9 cellular contexts compared by ENCODE assay signal in genomic region chr17:10292057-10292931, GRCh38.
A peak's percentile ranks its signal among the peaks of the same experiment; 100 is the strongest.
DNase-seq lines count a peak whose midpoint lies in the region; ATAC-seq, FAIRE-seq and TF ChIP-seq lines count a peak whose summit lies in the region.
"Had no signal": no experiment of that assay in that cellular context is flagged by ENCODE, and none has a peak within 500 bp of the region (broad histone marks: within the 10 kb centered on the region; RNA-seq: fewer than 3 reads in every experiment).

No MANE protein-coding gene starts in this region.

- FAIRE-seq in H1 (lab: Jason Lieb, UNC) (no peak), HTR-8/SVneo (lab: Jason Lieb, UNC) (no peak)

- no peaks in the 10 kb centered on the region for H3K36me3 ChIP-seq in H1 (ENCODE audit: control insufficient read depth in 2 of 4, insufficient read depth in 4 of 4, low read length in 3 of 4)

- DNase-seq in activated CD4-positive, CD25-positive, alpha-beta regulatory T cell treated with anti-CD3 and anti-CD28 coated beads, Interleukin-2, amount 50 U/mL, for 72 hours: no peak
- DNase-seq in H1 (ENCODE audit: low read depth in 1 of 2, low spot score in 2 of 2) (no peak), HTR-8/SVneo (ENCODE audit: insufficient read length, low spot score) (no peak), DMS53 (lab: John Stamatoyannopoulos, UW) (no peak)
- DNase-seq in stimulated activated naive B cell treated with anti-CD40 and anti-IgM and Interleukin-4, amounts not matched to agents 10 μg/mL and 1 μg/mL and 100 μg/mL, for 72 hours: peak; percentile 37
- no peak for DNase-seq in central memory CD4-positive, alpha-beta T cell
- DNase-seq: stimulated activated CD4-positive, alpha-beta T cell treated with anti-CD3 and anti-CD28 coated beads, Interleukin-1b, Interleukin-23, amount 100 ng/mL, for 48 hours had no signal

- 91% methylated on average over 12 of the region's 12 CpGs; no CpG with 5 or more reads in 1 of the 2 experiments for WGBS in H1 (ENCODE audit: extremely low coverage in 1 of 2, insufficient coverage in 1 of 2, insufficient read length in 1 of 2, insufficient replicate concordance in 2 of 2, low coverage in 1 of 2, low lambda C conversion rate in 2 of 2, missing lambda C conversion rate in 1 of 2), 2 experiments

- no peaks in the 10 kb centered on the region for H4K20me1 ChIP-seq in H1 (replicated peaks in 1 of 2; ENCODE audit: control insufficient read depth in 1 of 2, insufficient read depth in 2 of 2, low read length in 2 of 2)

- TF ChIP-seq CTCF in H1 (IDR thresholded peaks at IDR 0.05; ENCODE audit: control extremely low read depth in 1 of 3, insufficient read depth in 1 of 3, low read depth in 1 of 3, low read length in 3 of 3): no peak

- peaks cover 29 to 30% of the 10 kb centered on the region in 2 donors for H3K4me1 Mint-ChIP-seq in stimulated activated naive B cell treated with anti-CD40 and anti-IgM and Interleukin-4, amounts not matched to agents 10 μg/mL and 1 μg/mL and 100 μg/mL, for 72 hours

- H4K91ac ChIP-seq in H1 (replicated peaks; ENCODE audit: insufficient read length, low read length): no peak overlapping the region

- no peaks in the 10 kb centered on the region for H3K27me3 ChIP-seq in H1 (replicated peaks in 1 of 4; ENCODE audit: control insufficient read depth in 3 of 4, extremely low read depth in 1 of 4, insufficient read depth in 3 of 4, low read length in 3 of 4)

- H3K4me1 ChIP-seq in H1 (replicated peaks in 1 of 4; ENCODE audit: control insufficient read depth in 3 of 4, insufficient read depth in 4 of 4, low read length in 3 of 4): peaks cover 0 to 2% (median 1%) of the 10 kb centered on the region in 4 experiments; a peak in 2 of 7 replicates

- CTCF ChIA-PET in H1 (lab: Charles Lee; ENCODE audit: partially characterized antibody): interaction anchor here (0.9 to 6.2 kb wide), 9 partner anchors 24 to 337 kb away, joined by 3 to 60 read pairs (median 4); no protein-coding TSS in a partner anchor

- no peak overlapping the region for H3K56ac ChIP-seq in H1 (replicated peaks; ENCODE audit: insufficient read length, low read depth, low read length)

- H2BK20ac ChIP-seq in H1 (ENCODE audit: low read length): 0 out of 2 replicates have a peak overlapping the region, but pooled peaks have one; percentile 18

- H2AK5ac ChIP-seq in H1 (ENCODE audit: low read depth, low read length): no peak overlapping the region

- H3K23me2 ChIP-seq in H1 (ENCODE audit: low read depth, low read length): no peaks in the 10 kb centered on the region; the same call in 1 of the 2 replicates

- no peak overlapping the region for H3K4ac ChIP-seq in H1 (replicated peaks; ENCODE audit: insufficient read length, low read depth, low read length)

- ATAC-seq in activated CD4-positive, CD25-positive, alpha-beta regulatory T cell treated with anti-CD3 and anti-CD28 coated beads, Interleukin-2, amount 50 U/mL, for 24 hours: peak; percentile 46 to 48
- ATAC-seq in HG03378 (IDR thresholded peaks at IDR 0.05; ENCODE audit: unreplicated experiment): peak; percentile 62
- peak; percentile 89 to 90 for ATAC-seq in stimulated activated naive B cell treated with anti-CD40 and anti-IgM and Interleukin-4, amounts not matched to agents 10 μg/mL and 1 μg/mL and 100 μg/mL, for 72 hours (replicated peaks)

- TF ChIP-seq RAD21 in H1 (IDR thresholded peaks at IDR 0.05 in 1 of 2, conservative IDR thresholded peaks at IDR 0.05 in 1 of 2; ENCODE audit: low read depth in 2 of 2, low read length in 2 of 2): no peak

- H3K27ac Mint-ChIP-seq in stimulated activated naive B cell treated with anti-CD40 and anti-IgM and Interleukin-4, amounts not matched to agents 10 μg/mL and 1 μg/mL and 100 μg/mL, for 72 hours: peak overlapping the region; percentile 87

- no peak overlapping the region for H2BK5ac ChIP-seq in H1 (ENCODE audit: low read depth, low read length)

- no peaks in the 10 kb centered on the region for H3K36me3 Mint-ChIP-seq in stimulated activated naive B cell treated with anti-CD40 and anti-IgM and Interleukin-4, amounts not matched to agents 10 μg/mL and 1 μg/mL and 100 μg/mL, for 72 hours

- H3K79me1 ChIP-seq in H1 (ENCODE audit: low read depth, low read length): no peaks in the 10 kb centered on the region

- no peak overlapping the region for H2BK120ac ChIP-seq in H1 (replicated peaks; ENCODE audit: low read depth, low read length)

- POLR2A ChIA-PET in H1 (lab: Charles Lee; ENCODE audit: partially characterized antibody): interaction anchor here (0.9 kb wide), 1 partner anchor 22 kb away, joined by 3 read pairs; no protein-coding TSS in a partner anchor

- H3K23ac ChIP-seq in H1 (ENCODE audit: insufficient read length): no peak overlapping the region

- no peak overlapping the region for H3K4me2 ChIP-seq in H1 (ENCODE audit: insufficient read depth in 1 of 2, low read depth in 2 of 2, low read length in 2 of 2)

- peaks cover 16 to 41% of the 10 kb centered on the region in 2 donors for H3K27me3 Mint-ChIP-seq in stimulated activated naive B cell treated with anti-CD40 and anti-IgM and Interleukin-4, amounts not matched to agents 10 μg/mL and 1 μg/mL and 100 μg/mL, for 72 hours

- H3K9me3 Mint-ChIP-seq in stimulated activated naive B cell treated with anti-CD40 and anti-IgM and Interleukin-4, amounts not matched to agents 10 μg/mL and 1 μg/mL and 100 μg/mL, for 72 hours: peaks cover 0 to 1% of the 10 kb centered on the region in 2 donors

- H2BK15ac ChIP-seq in H1 (ENCODE audit: low read length): 0 out of 2 replicates have a peak overlapping the region, but pooled peaks have one; percentile 46

- no peak overlapping the region for H3K9ac ChIP-seq in H1 (replicated peaks in 1 of 4; ENCODE audit: extremely low read depth in 1 of 4, low read depth in 3 of 4, low read length in 3 of 4)

- H4K8ac ChIP-seq in H1 (ENCODE audit: extremely low read depth, insufficient read depth, low read length): no peak overlapping the region

- H2AFZ ChIP-seq in H1 (ENCODE audit: low read length): peak overlapping the region; percentile 27; the same call in 1 of the 2 replicates

- no peaks in the 10 kb centered on the region for H3K79me2 ChIP-seq in H1 (ENCODE audit: control insufficient read depth in 1 of 2, insufficient read depth in 2 of 2, low read length in 2 of 2)

- H4K5ac ChIP-seq in H1 (ENCODE audit: insufficient read length, low read depth, low read length): no peak overlapping the region

- H3K14ac ChIP-seq in H1 (ENCODE audit: insufficient read length): no peak overlapping the region

- no peak overlapping the region for H3K27ac ChIP-seq in H1 (ENCODE audit: low read depth, low read length)

- peak overlapping the region in 1 of 4 experiments; percentile 4; a peak in 1 of 8 replicates for H3K4me3 ChIP-seq in H1 (ENCODE audit: extremely low read depth in 1 of 4, insufficient read depth in 2 of 4, low read depth in 3 of 4, low read length in 4 of 4)

- TF ChIP-seq POLR2A in H1 (IDR thresholded peaks at IDR 0.05; ENCODE audit: control extremely low read depth in 1 of 2, low read depth in 2 of 2, low read length in 2 of 2): no peak

- H3K18ac ChIP-seq in H1 (ENCODE audit: extremely low read depth, low read length): no peak overlapping the region

- no peaks in the 10 kb centered on the region for H3K9me3 ChIP-seq in H1 (ENCODE audit: insufficient read depth in 2 of 2, low read depth in 1 of 2, low read length in 1 of 2)

- 0 out of 2 replicates have a peak overlapping the region, but pooled peaks have one; percentile 39 for H2BK12ac ChIP-seq in H1 (ENCODE audit: low read depth, low read length)

- H3K4me3 Mint-ChIP-seq in stimulated activated naive B cell treated with anti-CD40 and anti-IgM and Interleukin-4, amounts not matched to agents 10 μg/mL and 1 μg/mL and 100 μg/mL, for 72 hours: peak overlapping the region in 1 of 2 donors; percentile 50

- no peak for TF ChIP-seq EP300 in H1 (IDR thresholded peaks at IDR 0.05; ENCODE audit: borderline replicate concordance in 1 of 2, low read depth in 2 of 2, low read length in 2 of 2)

TF ChIP-seq in H1, 55 proteins besides CTCF, POLR2A, EP300 and RAD21:
- TF ChIP-seq USF2 (IDR thresholded peaks at IDR 0.05; ENCODE audit: low read length) (no peak), SP1 (IDR thresholded peaks at IDR 0.05; ENCODE audit: low read depth, low read length) (0 out of 2 replicates have a peak, but pooled peaks have one; percentile 31), FOSL1 (IDR thresholded peaks at IDR 0.05; ENCODE audit: insufficient read depth, low read depth, low read length) (0 out of 2 replicates have a peak, but pooled peaks have one; percentile 56), GTF2F1 (IDR thresholded peaks at IDR 0.05; ENCODE audit: borderline replicate concordance, low read depth, low read length) (no peak)
